In genomic region chr15:63672369-63672768, GRCh38 we compare ENCODE assay signal across 23 cellular contexts.
DNase-seq lines count a peak whose midpoint lies in the region; ATAC-seq and TF ChIP-seq lines count a peak whose summit lies in the region.
"Had no signal": no experiment of that assay in that cellular context is flagged by ENCODE, and none has a peak within 500 bp of the region (broad histone marks: within the 10 kb centered on the region; RNA-seq: fewer than 3 reads in every experiment).

No MANE protein-coding gene starts in this region.

- H3K27me3 Mint-ChIP-seq in activated CD8-positive, alpha-beta memory T cell treated with anti-CD3 and anti-CD28 coated beads, Interleukin-2, amount 10 ng/mL, durations not matched to agents 7 days and 5 days: no peaks in the 10 kb centered on the region
- no peaks in the 10 kb centered on the region for H3K27me3 Mint-ChIP-seq in CD8-positive, alpha-beta memory T cell
- H3K27me3 Mint-ChIP-seq in naive thymus-derived CD4-positive, alpha-beta T cell: no peaks in the 10 kb centered on the region
- no peaks in the 10 kb centered on the region for H3K27me3 Mint-ChIP-seq in osteocyte (ENCODE audit: unreplicated experiment)

- H3K27me3 ChIP-seq in CD8-positive, alpha-beta memory T cell (ENCODE audit: insufficient read depth, low read length, poor library complexity, severe bottlenecking): no peaks in the 10 kb centered on the region
- H3K27me3 ChIP-seq in naive thymus-derived CD4-positive, alpha-beta T cell (ENCODE audit: control insufficient read depth in 2 of 2, insufficient read depth in 2 of 2, low read length in 2 of 2): no peaks in the 10 kb centered on the region
- H3K27me3 ChIP-seq: hepatocyte, suprapubic skin had no signal

- peak; percentile 48 for ATAC-seq in activated CD8-positive, alpha-beta memory T cell treated with anti-CD3 and anti-CD28 coated beads, Interleukin-2, amount 10 ng/mL, durations not matched to agents 7 days and 5 days
- no peak for ATAC-seq in naive thymus-derived CD4-positive, alpha-beta T cell
- ATAC-seq: left ventricle myocardium superior had no signal

- intact Hi-C loops in naive thymus-derived CD4-positive, alpha-beta T cell (cut with micrococcal nuclease): loop anchor here (2.0 kb wide), 2 partner anchors 14 to 62 kb away; no protein-coding TSS in a partner anchor
- intact Hi-C loops in cardiac septum (cut with DNase I): no loop called here

- DNase-seq in activated CD8-positive, alpha-beta memory T cell treated with anti-CD3 and anti-CD28 coated beads, Interleukin-2, amount 10 ng/mL, durations not matched to agents 7 days and 5 days: no peak
- no peak for DNase-seq in activated CD8-positive, alpha-beta memory T cell treated with anti-CD3 and anti-CD28 coated beads, Interleukin-2, amount 50 U/mL, for 48 hours
- DNase-seq in CD8-positive, alpha-beta memory T cell: no peak
- DNase-seq in activated effector memory CD4-positive, alpha-beta T cell treated with Interleukin-2 at 50 U/mL for 16 hours: peak; percentile 8
- no peak for DNase-seq in naive thymus-derived CD4-positive, alpha-beta T cell
- DNase-seq in NCI-H82 treated with DMSO at 0.1 percent for 48 hours (lab: John Stamatoyannopoulos, UW; ENCODE audit: unreplicated experiment): no peak
- DNase-seq in cardiac septum (ENCODE audit: low spot score): no peak
- DNase-seq in osteocyte (ENCODE audit: extremely low spot score, unreplicated experiment): no peak
- DNase-seq: activated CD4-positive, CD25-positive, alpha-beta regulatory T cell; anterior cingulate cortex; C1 segment of cervical spinal cord; caudate nucleus; foreskin melanocyte; HFFc6; left ventricle myocardium superior; NCI-H1105; NCI-H510A treated with DMSO at 0.1 percent for 48 hours; RPMI8226; SK-N-SH; small intestine; T1000 had no signal

- CTCF ChIA-PET in activated CD8-positive, alpha-beta memory T cell treated with anti-CD3 and anti-CD28 coated beads, Interleukin-2, amount 10 ng/mL, durations not matched to agents 7 days and 5 days (lab: Charles Lee): no interaction called here
- CTCF ChIA-PET in CD8-positive, alpha-beta memory T cell (lab: Charles Lee): no interaction called here
- CTCF ChIA-PET in naive thymus-derived CD4-positive, alpha-beta T cell (lab: Charles Lee): interaction anchor here (0.6 to 0.8 kb wide), 2 partner anchors 50 to 547 kb away, joined by 3 read pairs; no protein-coding TSS in a partner anchor

- no peaks in the 10 kb centered on the region for H3K9me3 ChIP-seq in CD8-positive, alpha-beta memory T cell (ENCODE audit: low read length)
- H3K9me3 ChIP-seq in naive thymus-derived CD4-positive, alpha-beta T cell (ENCODE audit: control insufficient read depth in 2 of 3, low read length in 3 of 3): no peaks in the 10 kb centered on the region
- H3K9me3 ChIP-seq: SK-N-SH, suprapubic skin had no signal

- H3K4me1 Mint-ChIP-seq in activated CD8-positive, alpha-beta memory T cell treated with anti-CD3 and anti-CD28 coated beads, Interleukin-2, amount 10 ng/mL, durations not matched to agents 7 days and 5 days: peaks cover 41% of the 10 kb centered on the region
- peaks cover 54 to 76% (median 75%) of the 10 kb centered on the region in 3 donors for H3K4me1 Mint-ChIP-seq in CD8-positive, alpha-beta memory T cell
- peaks cover 24 to 63% (median 56%) of the 10 kb centered on the region in 7 donors for H3K4me1 Mint-ChIP-seq in naive thymus-derived CD4-positive, alpha-beta T cell
- peaks cover 5% of the 10 kb centered on the region for H3K4me1 Mint-ChIP-seq in osteocyte (ENCODE audit: unreplicated experiment)

- H3K36me3 Mint-ChIP-seq in activated CD8-positive, alpha-beta memory T cell treated with anti-CD3 and anti-CD28 coated beads, Interleukin-2, amount 10 ng/mL, durations not matched to agents 7 days and 5 days: peaks cover 53% of the 10 kb centered on the region
- peaks cover 17 to 71% (median 34%) of the 10 kb centered on the region in 3 donors for H3K36me3 Mint-ChIP-seq in CD8-positive, alpha-beta memory T cell
- H3K36me3 Mint-ChIP-seq in naive thymus-derived CD4-positive, alpha-beta T cell: peaks cover 33 to 64% (median 44%) of the 10 kb centered on the region in 5 donors
- H3K36me3 Mint-ChIP-seq in osteocyte (ENCODE audit: unreplicated experiment): peaks cover 59% of the 10 kb centered on the region

- no peaks in the 10 kb centered on the region for H3K9me3 Mint-ChIP-seq in activated CD8-positive, alpha-beta memory T cell treated with anti-CD3 and anti-CD28 coated beads, Interleukin-2, amount 10 ng/mL, durations not matched to agents 7 days and 5 days (ENCODE audit: low read depth)
- H3K9me3 Mint-ChIP-seq in CD8-positive, alpha-beta memory T cell: no peaks in the 10 kb centered on the region
- H3K9me3 Mint-ChIP-seq in naive thymus-derived CD4-positive, alpha-beta T cell: no peaks in the 10 kb centered on the region
- no peaks in the 10 kb centered on the region for H3K9me3 Mint-ChIP-seq in osteocyte (ENCODE audit: unreplicated experiment)
- H3K9me3 Mint-ChIP-seq: HFFc6 had no signal

- peak overlapping the region; percentile 63 for H3K27ac Mint-ChIP-seq in activated CD8-positive, alpha-beta memory T cell treated with anti-CD3 and anti-CD28 coated beads, Interleukin-2, amount 10 ng/mL, durations not matched to agents 7 days and 5 days
- peak overlapping the region; percentile 78 to 94 (median 89) for H3K27ac Mint-ChIP-seq in CD8-positive, alpha-beta memory T cell
- H3K27ac Mint-ChIP-seq in naive thymus-derived CD4-positive, alpha-beta T cell: peak overlapping the region; percentile 60 to 95 (median 74)
- H3K27ac Mint-ChIP-seq in osteocyte (ENCODE audit: unreplicated experiment): no peak overlapping the region
- H3K27ac Mint-ChIP-seq: HFFc6 had no signal

- peaks cover 35% of the 10 kb centered on the region for H3K4me1 ChIP-seq in CD8-positive, alpha-beta memory T cell (ENCODE audit: insufficient read depth, low read length)
- H3K4me1 ChIP-seq in naive thymus-derived CD4-positive, alpha-beta T cell (ENCODE audit: control insufficient read depth in 2 of 2, insufficient read depth in 2 of 2, low read length in 2 of 2): peaks cover 17 to 25% of the 10 kb centered on the region in 2 donors
- H3K4me1 ChIP-seq: suprapubic skin had no signal

- no peak for TF ChIP-seq CTCF in osteocyte (IDR thresholded peaks at IDR 0.05)

- no peak overlapping the region for H3K4me3 Mint-ChIP-seq in activated CD8-positive, alpha-beta memory T cell treated with anti-CD3 and anti-CD28 coated beads, Interleukin-2, amount 10 ng/mL, durations not matched to agents 7 days and 5 days
- H3K4me3 Mint-ChIP-seq in CD8-positive, alpha-beta memory T cell: peak overlapping the region; percentile 43 to 69 (median 59)
- H3K4me3 Mint-ChIP-seq in naive thymus-derived CD4-positive, alpha-beta T cell: peak overlapping the region in 4 of 10 donors; percentile 3 to 73 (median 23)
- no peak overlapping the region for H3K4me3 Mint-ChIP-seq in osteocyte (ENCODE audit: unreplicated experiment)
- H3K4me3 Mint-ChIP-seq: HFFc6 had no signal

- H3K27ac ChIP-seq in CD8-positive, alpha-beta memory T cell (ENCODE audit: low read depth, low read length): no peak overlapping the region
- H3K27ac ChIP-seq in naive thymus-derived CD4-positive, alpha-beta T cell (ENCODE audit: low read depth, low read length): peak overlapping the region; percentile 35
- H3K27ac ChIP-seq: hepatocyte, suprapubic skin had no signal

- POLR2A ChIA-PET in CD8-positive, alpha-beta memory T cell (lab: Charles Lee): no interaction called here
- POLR2A ChIA-PET in naive thymus-derived CD4-positive, alpha-beta T cell (lab: Charles Lee): interaction anchor here (0.7 kb wide), 1 partner anchor 36 kb away, joined by 3 read pairs; no protein-coding TSS in a partner anchor

- peaks cover 29% of the 10 kb centered on the region for H3K36me3 ChIP-seq in CD8-positive, alpha-beta memory T cell (ENCODE audit: insufficient read depth, low read length)
- H3K36me3 ChIP-seq in naive thymus-derived CD4-positive, alpha-beta T cell (ENCODE audit: control insufficient read depth in 2 of 3, insufficient read depth in 3 of 3, low read length in 3 of 3): peaks cover 5 to 54% (median 16%) of the 10 kb centered on the region in 3 experiments

- no peak overlapping the region for H3K4me3 ChIP-seq in CD8-positive, alpha-beta memory T cell (ENCODE audit: low read length)
- no peak overlapping the region for H3K4me3 ChIP-seq in naive thymus-derived CD4-positive, alpha-beta T cell (ENCODE audit: low read length)
- H3K4me3 ChIP-seq: hepatocyte, suprapubic skin had no signal

Comparison
In these comparisons a context has a peak if more than half of its experiments do, and no peak if none do; other contexts are left out.
1. H3K4me3 Mint-ChIP-seq: peak in CD8-positive, alpha-beta memory T cell (7 of 7); none in activated CD8-positive, alpha-beta memory T cell treated with anti-CD3 and anti-CD28 coated beads, Interleukin-2, amount 10 ng/mL, durations not matched to agents 7 days and 5 days (single experiment) and osteocyte (single experiment).